25 cellular contexts compared by ENCODE assay signal in genomic region chr11:19570889-19571288, GRCh38.
"Had no signal": no experiment of that assay in that cellular context is flagged by ENCODE, and none has a peak within 500 bp of the region (broad histone marks: within the 10 kb centered on the region; RNA-seq: fewer than 3 reads in every experiment).

No MANE protein-coding gene starts in this region.

- H3K4me3 ChIP-seq: stomach, suprapubic skin, testis, thoracic aorta, thyroid gland, tibial artery, tibial nerve, transverse colon, upper lobe of left lung, upper lobe of right lung, uterus, vagina had no signal

- DNase-seq: stimulated activated CD4-positive, alpha-beta T cell treated with anti-CD3 and anti-CD28 coated beads, Interleukin-2, amount 100 ng/mL, for 48 hours; stimulated activated CD4-positive, alpha-beta T cell treated with anti-CD3 and anti-CD28 coated beads, Interleukin-4, amount 100 ng/mL, for 1 hour; stimulated activated CD4-positive, alpha-beta T cell treated with anti-CD3 and anti-CD28 coated beads, Interleukin-4, amount 100 ng/mL, for 24 hours; stimulated activated CD4-positive, alpha-beta T cell treated with anti-CD3 and anti-CD28 coated beads, Interleukin-4, amount 100 ng/mL, for 4 hours; stimulated activated CD8-positive, alpha-beta memory T cell treated with anti-CD3 and anti-CD28 coated beads, Interleukin-4, amount 100 ng/mL, for 48 hours; stimulated activated naive B cell treated with anti-CD40 and anti-IgM and Interleukin-4, amounts not matched to agents 10 μg/mL and 1 μg/mL and 100 μg/mL, for 72 hours; stimulated activated naive CD4-positive, alpha-beta T cell; stimulated activated naive CD4-positive, alpha-beta T cell treated with Interleukin-2 at 50 U/mL for 16 hours; stimulated activated naive CD8-positive, alpha-beta T cell treated with anti-CD3 and anti-CD28 coated beads, Interleukin-15, amount 100 ng/mL, for 72 hours; stimulated activated naive CD8-positive, alpha-beta T cell treated with anti-CD3 and anti-CD28 coated beads, Interleukin-15, Interleukin-2, amounts not matched to agents 100 U/mL and 50 U/mL, for 24 hours; stomach; substantia nigra; testis; thyroid gland; tibial artery; transverse colon; upper lobe of left lung; upper lobe of right lung; uterus had no signal

- H3K27ac ChIP-seq: stomach, suprapubic skin, testis, thoracic aorta, tibial artery, tibial nerve, transverse colon, upper lobe of left lung, upper lobe of right lung, uterus, vagina had no signal

- H3K9me3 ChIP-seq: stomach, suprapubic skin, testis, thoracic aorta, thyroid gland, tibial artery, tibial nerve, transverse colon, upper lobe of left lung, upper lobe of right lung, uterus, vagina had no signal

- H3K36me3 ChIP-seq: stomach, suprapubic skin, thoracic aorta, thyroid gland, tibial artery, tibial nerve, transverse colon, upper lobe of left lung, upper lobe of right lung, uterus, vagina had no signal

- H3K27me3 ChIP-seq: stomach, suprapubic skin, testis, thyroid gland, tibial artery, tibial nerve, transverse colon, upper lobe of left lung, upper lobe of right lung, uterus, vagina had no signal

- H3K4me1 ChIP-seq: suprapubic skin, testis, upper lobe of right lung, uterus, vagina had no signal

- ATAC-seq: stimulated activated effector memory CD8-positive, alpha-beta T cell treated with anti-CD3 and anti-CD28 coated beads, Interleukin-12 subunit alpha, Interleukin-12 subunit beta, amount 100 ng/mL, for 72 hours; stimulated activated memory B cell treated with anti-CD40 and anti-IgM and Interleukin-4, amounts not matched to agents 10 μg/mL and 1 μg/mL and 100 μg/mL, for 72 hours; stimulated activated naive B cell treated with anti-CD40 and anti-IgM and Interleukin-4, amounts not matched to agents 10 μg/mL and 1 μg/mL and 100 μg/mL, for 72 hours; stimulated activated naive CD8-positive, alpha-beta T cell treated with anti-CD3 and anti-CD28 coated beads, Interleukin-15, amount 100 ng/mL, for 72 hours; stimulated activated naive CD8-positive, alpha-beta T cell treated with anti-CD3 and anti-CD28 coated beads, Interleukin-15, Interleukin-2, amounts not matched to agents 100 U/mL and 50 U/mL, for 24 hours; upper lobe of right lung had no signal
